Comparison of ENCODE assay signal across 10 cellular contexts in genomic region chr18:62611395-62612241, GRCh38.
DNase-seq lines count a peak whose midpoint lies in the region; ATAC-seq and TF ChIP-seq lines count a peak whose summit lies in the region.
"Had no signal": no experiment of that assay in that cellular context is flagged by ENCODE, and none has a peak within 500 bp of the region (broad histone marks: within the 10 kb centered on the region; RNA-seq: fewer than 3 reads in every experiment).

No MANE protein-coding gene starts in this region.

- H3K23me2 ChIP-seq in H9 (ENCODE audit: insufficient read length, low read depth, low read length, poor library complexity, severe bottlenecking) = no peaks in the 10 kb centered on the region

- H3K79me1 ChIP-seq in H9 (ENCODE audit: insufficient read depth, low read depth, low read length, poor library complexity, severe bottlenecking) = no peaks in the 10 kb centered on the region

- no peak overlapping the region for H3K9ac ChIP-seq in H9 (ENCODE audit: extremely low read depth, insufficient read length, low read length)
- H3K9ac ChIP-seq in liver (ENCODE audit: low read depth in 1 of 2, low read length in 2 of 2) = no peak overlapping the region

- H3K27ac Mint-ChIP-seq in H9 = no peak overlapping the region
- H3K27ac Mint-ChIP-seq: naive thymus-derived CD8-positive, alpha-beta T cell had no signal

- H2AFZ ChIP-seq in H9 (ENCODE audit: low read length) = no peak overlapping the region

- H3K27ac ChIP-seq in H9 (ENCODE audit: insufficient read length, low read depth, low read length) = no peak overlapping the region
- no peak overlapping the region for H3K27ac ChIP-seq in liver (ENCODE audit: low read depth in 1 of 2, low read length in 2 of 2)
- H3K27ac ChIP-seq: C4-2B had no signal

- H2AK5ac ChIP-seq in H9 (ENCODE audit: insufficient read length, low read length) = no peak overlapping the region

- H3K36me3 ChIP-seq in liver (ENCODE audit: control insufficient read depth in 4 of 4, insufficient read depth in 3 of 4, low read depth in 1 of 4, low read length in 3 of 4) = no peaks in the 10 kb centered on the region

- TF ChIP-seq CTCF in H9 (conservative IDR thresholded peaks at IDR 0.05) (no peak), liver (IDR thresholded peaks at IDR 0.05; ENCODE audit: low read depth, low read length, missing input control) (no peak)

- WGBS in H9 (ENCODE audit: extremely low coverage, insufficient read length, low lambda C conversion rate) = no CpG with 5 or more reads among the region's 33 CpGs
- WGBS in liver = 52% methylated on average over 33 of the region's 33 CpGs

- H4K20me1 ChIP-seq in H9 (ENCODE audit: control insufficient read depth, insufficient read depth, insufficient read length) = no peaks in the 10 kb centered on the region

- DNase-seq in H9 (no peak), ecto neural progenitor cell (ENCODE audit: low spot score) (peak; percentile 61), sciatic nerve (ENCODE audit: low spot score) (peak; percentile 39), SIG-M5 treated with dmso at 0.1 percent for 504 hours (lab: John Stamatoyannopoulos, UW; ENCODE audit: unreplicated experiment) (no peak), NAMALWA (ENCODE audit: low spot score) (no peak)
- DNase-seq in stimulated activated CD4-positive, alpha-beta T cell treated with anti-CD3 and anti-CD28 coated beads, Interleukin-1b, Interleukin-23, amount 100 ng/mL, for 48 hours = no peak
- DNase-seq in stimulated activated naive CD4-positive, alpha-beta T cell treated with Interleukin-2 at 50 U/mL for 16 hours (lab: John Stamatoyannopoulos, UW) = no peak

- H3K4me1 ChIP-seq in H9 (ENCODE audit: insufficient read depth, low read length) (peaks cover 4% of the 10 kb centered on the region; the same call in 1 of the 2 replicates), liver (ENCODE audit: control insufficient read depth in 4 of 4, insufficient read depth in 4 of 4, low read length in 3 of 4) (peaks cover 0 to 4% (median 3%) of the 10 kb centered on the region in 4 donors)

- no peak overlapping the region for H2BK5ac ChIP-seq in H9 (ENCODE audit: insufficient read length, low read length)

- H2BK15ac ChIP-seq in H9 (ENCODE audit: low read depth, low read length) = no peak overlapping the region

- no peak overlapping the region for H3K4ac ChIP-seq in H9 (ENCODE audit: low read depth, low read length)

- no peaks in the 10 kb centered on the region for H3K79me2 ChIP-seq in H9 (ENCODE audit: insufficient read depth, low read length)

- H3K4me2 ChIP-seq in H9 (ENCODE audit: insufficient read depth, insufficient read length, low read length) = peak overlapping the region; percentile 12

- H3K27me3 Mint-ChIP-seq in H9 (ENCODE audit: low read depth) = peaks cover 4% of the 10 kb centered on the region

- no peak overlapping the region for H4K91ac ChIP-seq in H9 (ENCODE audit: insufficient read length, low read depth, low read length)

- no peak overlapping the region for H2BK12ac ChIP-seq in H9 (ENCODE audit: insufficient read length, low read depth, low read length)

- intact Hi-C loops in sciatic nerve (cut with DNase I) = no loop called here

- no peak overlapping the region for H3T11ph ChIP-seq in H9 (ENCODE audit: low read length)

- peaks cover 21 to 26% of the 10 kb centered on the region in 2 experiments for H3K4me1 Mint-ChIP-seq in H9

- H3K4me3 ChIP-seq in liver (ENCODE audit: low read depth in 1 of 3, low read length in 3 of 3) = peak overlapping the region in 2 of 3 donors; percentile 29 to 32

- no peak overlapping the region for H3K56ac ChIP-seq in H9 (ENCODE audit: insufficient read length, low read depth, low read length)

- no peaks in the 10 kb centered on the region for H3K36me3 Mint-ChIP-seq in H9 (ENCODE audit: insufficient read depth in 1 of 3, low read depth in 3 of 3)
- H3K36me3 Mint-ChIP-seq: naive thymus-derived CD8-positive, alpha-beta T cell had no signal

- H4K5ac ChIP-seq in H9 (ENCODE audit: insufficient read length, low read depth, low read length) = no peak overlapping the region

- H3K18ac ChIP-seq in H9 (ENCODE audit: insufficient read length, low read depth, low read length) = peak overlapping the region; percentile 51

- H3K14ac ChIP-seq in H9 (ENCODE audit: insufficient read depth, low read length) = peak overlapping the region; percentile 82

- ATAC-seq in sciatic nerve = peak; percentile 64
- ATAC-seq: naive thymus-derived CD8-positive, alpha-beta T cell had no signal

- no peaks in the 10 kb centered on the region for H3K9me3 ChIP-seq in H9 (ENCODE audit: control insufficient read depth, low read depth, low read length)
- no peaks in the 10 kb centered on the region for H3K9me3 ChIP-seq in liver (ENCODE audit: control insufficient read depth in 4 of 4, low read length in 3 of 4)

- H3K4me3 Mint-ChIP-seq in H9 = no peak overlapping the region; a peak in 2 of 5 replicates

- H3K23ac ChIP-seq in H9 (ENCODE audit: insufficient read length, low read depth, low read length) = no peak overlapping the region

- no peak overlapping the region for H2BK20ac ChIP-seq in H9 (ENCODE audit: low read depth, low read length, poor library complexity, severe bottlenecking)

- no peak overlapping the region for H2BK120ac ChIP-seq in H9 (ENCODE audit: low read depth, low read length, poor library complexity, severe bottlenecking)

- no peak for TF ChIP-seq RAD21 in liver (IDR thresholded peaks at IDR 0.05)

- no peak overlapping the region for H4K8ac ChIP-seq in H9 (replicated peaks; ENCODE audit: insufficient read length, low read depth, low read length)

- no peaks in the 10 kb centered on the region for H3K27me3 ChIP-seq in H9 (ENCODE audit: insufficient read depth, low read length)
- no peaks in the 10 kb centered on the region for H3K27me3 ChIP-seq in liver (ENCODE audit: control insufficient read depth in 4 of 4, insufficient read depth in 4 of 4, low read length in 3 of 4)

- no peaks in the 10 kb centered on the region for H3K9me3 Mint-ChIP-seq in H9
- H3K9me3 Mint-ChIP-seq: naive thymus-derived CD8-positive, alpha-beta T cell had no signal

TF ChIP-seq in liver, 16 proteins besides CTCF, POLR2A, EP300 and RAD21:
- TF ChIP-seq EGR1 (IDR thresholded peaks at IDR 0.05; ENCODE audit: low read depth in 2 of 2) (no peak), TAF1 (conservative IDR thresholded peaks at IDR 0.05) (no peak), GABPA (IDR thresholded peaks at IDR 0.05 in 1 of 2, conservative IDR thresholded peaks at IDR 0.05 in 1 of 2) (no peak), HNF4G (IDR thresholded peaks at IDR 0.05) (no peak), NR2F2 (IDR thresholded peaks at IDR 0.05) (no peak), SP1 (IDR thresholded peaks at IDR 0.05) (no peak), ATF3 (IDR thresholded peaks at IDR 0.05) (no peak), FOXA2 (IDR thresholded peaks at IDR 0.05) (no peak), RXRA (IDR thresholded peaks at IDR 0.05) (no peak), HNF4A (conservative IDR thresholded peaks at IDR 0.05) (no peak)

Comparison
In these comparisons a context has a peak if more than half of its experiments do, and no peak if none do; other contexts are left out.
1. DNase-seq: peak in ecto neural progenitor cell (single experiment) and sciatic nerve (single experiment); none in H9 (single experiment), SIG-M5 treated with dmso at 0.1 percent for 504 hours (single experiment), NAMALWA (single experiment), stimulated activated CD4-positive, alpha-beta T cell treated with anti-CD3 and anti-CD28 coated beads, Interleukin-1b, Interleukin-23, amount 100 ng/mL, for 48 hours (single experiment) and stimulated activated naive CD4-positive, alpha-beta T cell treated with Interleukin-2 at 50 U/mL for 16 hours (single experiment).